29 cellular contexts compared by ENCODE assay signal in the genomic region with DNA sequence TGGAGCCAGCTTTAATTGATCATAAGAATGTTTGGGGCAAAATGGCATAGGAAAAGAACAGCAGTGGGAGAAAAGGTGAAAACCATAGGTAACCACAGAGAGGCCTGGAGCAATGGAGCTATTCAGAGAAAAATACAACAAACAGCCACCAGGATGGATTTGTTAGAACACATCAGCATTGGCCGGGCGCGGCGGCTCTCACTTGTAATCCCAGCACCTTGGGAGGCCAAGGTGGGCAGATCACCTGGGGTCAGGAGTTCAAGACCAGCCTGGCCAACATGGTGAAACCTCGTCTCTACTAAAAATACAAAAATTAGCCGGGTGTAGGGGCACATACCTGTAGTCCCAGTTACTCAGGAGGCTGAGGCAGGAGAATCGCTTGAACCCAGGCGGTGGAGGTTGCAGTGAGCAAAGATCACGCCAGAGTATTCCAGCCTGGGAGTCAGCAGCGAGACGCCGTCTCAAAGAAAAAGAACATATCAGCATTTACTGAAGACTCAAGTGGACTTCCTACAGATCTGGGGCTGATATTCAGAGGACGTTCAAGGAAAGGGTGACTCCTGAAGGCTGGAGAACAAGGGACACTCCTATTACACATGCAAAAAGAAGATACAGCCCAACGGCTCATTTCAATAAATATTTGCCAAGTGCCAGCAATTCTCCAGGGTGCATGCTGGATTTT. TPM values are rescaled to one million over a fixed set of nuclear protein-coding genes. Genes with fewer than 3 reads are reported as not detected.
A peak's percentile ranks its signal among the peaks of the same experiment; 100 is the strongest.
DNase-seq lines count a peak whose midpoint lies in the region; ATAC-seq, FAIRE-seq and TF ChIP-seq lines count a peak whose summit lies in the region.
"Had no signal": no experiment of that assay in that cellular context is flagged by ENCODE, and none has a peak within 500 bp of the region (broad histone marks: within the 10 kb centered on the region; RNA-seq: fewer than 3 reads in every experiment).

No MANE protein-coding gene starts in this region.

- H3K9ac ChIP-seq in DND-41 (ENCODE audit: low read depth, low read length) (no peak overlapping the region), K562 (ENCODE audit: insufficient read depth in 1 of 2, low read depth in 2 of 2, low read length in 2 of 2) (no peak overlapping the region)
- H3K9ac ChIP-seq: GM23248, KMS-11 had no signal

- H3K4me2 ChIP-seq in DND-41 (ENCODE audit: insufficient read depth, low read length), result no peak overlapping the region
- H3K4me2 ChIP-seq in K562 (ENCODE audit: insufficient read depth, low read length), result no peak overlapping the region
- H3K4me2 ChIP-seq: KMS-11 had no signal

- H3K4me3 ChIP-seq in DND-41 (ENCODE audit: low read depth in 1 of 2, low read length in 2 of 2), result no peak overlapping the region
- no peak overlapping the region for H3K4me3 ChIP-seq in K562
- H3K4me3 ChIP-seq: GM23248, HAP-1, SJSA1 had no signal

- H3K9me3 ChIP-seq in DND-41 (ENCODE audit: insufficient read depth, low read length, severe bottlenecking) (no peaks in the 10 kb centered on the region), K562 (replicated peaks; ENCODE audit: control insufficient read depth, insufficient read depth, low read depth, low read length) (no peaks in the 10 kb centered on the region)
- H3K9me3 ChIP-seq: HAP-1 had no signal

- H2AFZ ChIP-seq in DND-41 (ENCODE audit: low read depth, low read length) (no peak overlapping the region), K562 (ENCODE audit: low read depth, low read length) (no peak overlapping the region)
- H2AFZ ChIP-seq: GM23248 had no signal

- TF ChIP-seq EP300 in K562 (IDR thresholded peaks at IDR 0.05; ENCODE audit: low read length), result no peak

- TF ChIP-seq RAD21 in K562 (CRISPR knock-in tag; conservative IDR thresholded peaks at IDR 0.05 in 1 of 2, IDR thresholded peaks at IDR 0.05 in 1 of 2), result no peak

- intact Hi-C loops in activated CD8-positive, alpha-beta T cell treated with anti-CD3 and anti-CD28 coated beads for 36 hours (cut with micrococcal nuclease), result no loop called here
- intact Hi-C loops in K562 (cut with micrococcal nuclease) (no loop called here), sciatic nerve (cut with DNase I) (loop anchor here (10.0 kb wide), 2 partner anchors 190 to 350 kb away; no protein-coding TSS in a partner anchor)

- peaks cover 65% of the 10 kb centered on the region for H3K36me3 Mint-ChIP-seq in activated CD8-positive, alpha-beta T cell treated with anti-CD3 and anti-CD28 coated beads, Interleukin-2, amount 10 ng/mL, durations not matched to agents 7 days and 5 days (ENCODE audit: low read depth)
- H3K36me3 Mint-ChIP-seq in activated CD8-positive, alpha-beta T cell treated with anti-CD3 and anti-CD28 coated beads for 36 hours (ENCODE audit: low read depth), result peaks cover 74% of the 10 kb centered on the region
- peaks cover 32% of the 10 kb centered on the region for H3K36me3 Mint-ChIP-seq in chondrocyte (ENCODE audit: low read depth)

- H3K4me1 Mint-ChIP-seq in activated CD8-positive, alpha-beta T cell treated with anti-CD3 and anti-CD28 coated beads, Interleukin-2, amount 10 ng/mL, durations not matched to agents 7 days and 5 days (ENCODE audit: low read depth), result no peaks in the 10 kb centered on the region
- no peaks in the 10 kb centered on the region for H3K4me1 Mint-ChIP-seq in activated CD8-positive, alpha-beta T cell treated with anti-CD3 and anti-CD28 coated beads for 36 hours (ENCODE audit: low read depth)
- no peaks in the 10 kb centered on the region for H3K4me1 Mint-ChIP-seq in chondrocyte (ENCODE audit: low read depth)
- H3K4me1 Mint-ChIP-seq: B cell had no signal

- FAIRE-seq in K562 (lab: Jason Lieb, UNC), result no peak
- FAIRE-seq: GM12892 had no signal

- ATAC-seq in activated CD8-positive, alpha-beta T cell treated with anti-CD3 and anti-CD28 coated beads, Interleukin-2, amount 10 ng/mL, durations not matched to agents 7 days and 5 days, result no peak
- no peak for ATAC-seq in activated CD8-positive, alpha-beta T cell treated with anti-CD3 and anti-CD28 coated beads for 36 hours
- ATAC-seq in DND-41 (ENCODE audit: insufficient read depth, low read depth) (no peak), K562 (no peak), sciatic nerve (no peak), GM19324 (IDR thresholded peaks at IDR 0.05; ENCODE audit: low FRiP score, unreplicated experiment) (no peak)
- ATAC-seq: CD8-positive, alpha-beta T cell had no signal

- no peak for TF ChIP-seq POLR2A in K562 (conservative IDR thresholded peaks at IDR 0.05)

- POLR2A ChIA-PET in activated CD8-positive, alpha-beta T cell treated with anti-CD3 and anti-CD28 coated beads, Interleukin-2, amount 10 ng/mL, durations not matched to agents 7 days and 5 days (lab: Charles Lee), result no interaction called here
- POLR2A ChIA-PET in activated CD8-positive, alpha-beta T cell treated with anti-CD3 and anti-CD28 coated beads for 36 hours (lab: Charles Lee), result interaction anchor here (0.6 to 17.0 kb wide), 2 partner anchors 15 to 120 kb away, joined by 3 to 279 read pairs; a partner anchor contains a TSS
- POLR2A ChIA-PET in K562 (lab: Yijun Ruan, JAX), result interaction anchor here (0.7 to 1.4 kb wide), 3 partner anchors 12 to 127 kb away, joined by 3 read pairs; no protein-coding TSS in a partner anchor

- no TSS peak for BruUV-seq in K562 (replicated peaks; lab: Mats Ljungman, UMichigan)

- H3K27me3 Mint-ChIP-seq in activated CD8-positive, alpha-beta T cell treated with anti-CD3 and anti-CD28 coated beads, Interleukin-2, amount 10 ng/mL, durations not matched to agents 7 days and 5 days (ENCODE audit: low read depth), result no peaks in the 10 kb centered on the region
- H3K27me3 Mint-ChIP-seq in activated CD8-positive, alpha-beta T cell treated with anti-CD3 and anti-CD28 coated beads for 36 hours, result no peaks in the 10 kb centered on the region
- no peaks in the 10 kb centered on the region for H3K27me3 Mint-ChIP-seq in chondrocyte (ENCODE audit: low read depth)
- H3K27me3 Mint-ChIP-seq: B cell had no signal

- CTCF ChIA-PET in activated CD8-positive, alpha-beta T cell treated with anti-CD3 and anti-CD28 coated beads, Interleukin-2, amount 10 ng/mL, durations not matched to agents 7 days and 5 days (lab: Charles Lee), result no interaction called here
- CTCF ChIA-PET in activated CD8-positive, alpha-beta T cell treated with anti-CD3 and anti-CD28 coated beads for 36 hours (lab: Charles Lee), result no interaction called here
- CTCF ChIA-PET in K562 (lab: Yijun Ruan, JAX; ENCODE audit: low intra/inter-chr PET ratio), result no interaction called here

- H3K27ac ChIP-seq in DND-41 (ENCODE audit: low read length) (no peak overlapping the region), K562 (ENCODE audit: extremely low read depth, low read depth, low read length) (no peak overlapping the region)
- H3K27ac ChIP-seq: 22Rv1, C4-2B, GM23248, KMS-11, SJSA1 had no signal

- H3K27ac Mint-ChIP-seq in activated CD8-positive, alpha-beta T cell treated with anti-CD3 and anti-CD28 coated beads, Interleukin-2, amount 10 ng/mL, durations not matched to agents 7 days and 5 days, result peak overlapping the region; percentile 24
- H3K27ac Mint-ChIP-seq in activated CD8-positive, alpha-beta T cell treated with anti-CD3 and anti-CD28 coated beads for 36 hours, result no peak overlapping the region
- no peak overlapping the region for H3K27ac Mint-ChIP-seq in chondrocyte (ENCODE audit: unreplicated experiment)
- H3K27ac Mint-ChIP-seq: B cell; CD8-positive, alpha-beta T cell had no signal

- peaks cover 9% of the 10 kb centered on the region; the same call in 1 of the 2 replicates for H4K20me1 ChIP-seq in DND-41 (ENCODE audit: insufficient read depth, low read length)
- peaks cover 3% of the 10 kb centered on the region for H4K20me1 ChIP-seq in K562 (replicated peaks; ENCODE audit: control insufficient read depth, insufficient read depth, low read length)

- TF ChIP-seq CTCF in activated CD8-positive, alpha-beta T cell treated with anti-CD3 and anti-CD28 coated beads for 36 hours (IDR thresholded peaks at IDR 0.05), result no peak
- TF ChIP-seq CTCF in DND-41 (IDR thresholded peaks at IDR 0.05; ENCODE audit: borderline replicate concordance, extremely low read depth, low read length, poor library complexity, severe bottlenecking) (no peak), K562 (IDR thresholded peaks at IDR 0.05 in 2 of 3, conservative IDR thresholded peaks at IDR 0.05 in 1 of 3; ENCODE audit: insufficient read depth in 2 of 3, low read depth in 1 of 3, low read length in 3 of 3) (no peak), chondrocyte (IDR thresholded peaks at IDR 0.05) (no peak)

- in situ Hi-C loops in K562 (cut with MboI), result loop anchor here (5.0 kb wide), 1 partner anchor 73 kb away; no protein-coding TSS in a partner anchor

- H3K9me1 ChIP-seq in K562 (ENCODE audit: control insufficient read depth, insufficient read depth, low read length), result peaks cover 3% of the 10 kb centered on the region

- no peak overlapping the region for H3K4me3 Mint-ChIP-seq in activated CD8-positive, alpha-beta T cell treated with anti-CD3 and anti-CD28 coated beads, Interleukin-2, amount 10 ng/mL, durations not matched to agents 7 days and 5 days
- H3K4me3 Mint-ChIP-seq in activated CD8-positive, alpha-beta T cell treated with anti-CD3 and anti-CD28 coated beads for 36 hours, result no peak overlapping the region
- no peak overlapping the region for H3K4me3 Mint-ChIP-seq in chondrocyte (ENCODE audit: unreplicated experiment)
- H3K4me3 Mint-ChIP-seq: B cell; CD8-positive, alpha-beta T cell; HFFc6 had no signal

- no peaks in the 10 kb centered on the region for H3K9me3 Mint-ChIP-seq in activated CD8-positive, alpha-beta T cell treated with anti-CD3 and anti-CD28 coated beads, Interleukin-2, amount 10 ng/mL, durations not matched to agents 7 days and 5 days (ENCODE audit: insufficient read depth)
- no peaks in the 10 kb centered on the region for H3K9me3 Mint-ChIP-seq in activated CD8-positive, alpha-beta T cell treated with anti-CD3 and anti-CD28 coated beads for 36 hours
- H3K9me3 Mint-ChIP-seq in chondrocyte (ENCODE audit: low read depth), result peaks cover 2% of the 10 kb centered on the region
- H3K9me3 Mint-ChIP-seq: CD8-positive, alpha-beta T cell; HFFc6 had no signal

- 82% methylated on average over 10 of the region's 14 CpGs for WGBS in K562 (ENCODE audit: insufficient coverage, low coverage, missing lambda C conversion rate)

- H3K36me3 ChIP-seq in DND-41 (ENCODE audit: insufficient read depth, low read length), result peaks cover 56% of the 10 kb centered on the region
- peaks cover 52% of the 10 kb centered on the region for H3K36me3 ChIP-seq in K562 (ENCODE audit: control insufficient read depth, insufficient read depth, low read length)

- no peak for DNase-seq in activated CD8-positive, alpha-beta T cell treated with anti-CD3 and anti-CD28 coated beads, Interleukin-2, amount 10 ng/mL, durations not matched to agents 7 days and 5 days
- DNase-seq in activated CD8-positive, alpha-beta T cell treated with anti-CD3 and anti-CD28 coated beads for 36 hours, result no peak
- peak; percentile 4 for DNase-seq in DND-41
- no peak for DNase-seq in K562 (ENCODE audit: extremely low read depth in 1 of 4, low spot score in 3 of 4)
- DNase-seq in sciatic nerve (ENCODE audit: low spot score), result peak; percentile 44
- no peak for DNase-seq in chondrocyte (ENCODE audit: low spot score)
- no peak for DNase-seq in amygdala (lab: John Stamatoyannopoulos, UW)
- DNase-seq: CD8-positive, alpha-beta T cell; DMS79 treated with DMSO at 0.1 percent for 48 hours; GM23248; HFFc6; IMR-90; MM.1S; NCI-H1048; NCI-H1417; NCI-H1694; NCI-H2029 treated with DMSO at 0.1 percent for 48 hours; NCI-H2227 treated with DMSO at 0.1 percent for 48 hours; NCI-H526 treated with DMSO at 0.1 percent for 48 hours; Right ventricle myocardium superior; RPMI8226 had no signal

- no peaks in the 10 kb centered on the region for H3K27me3 ChIP-seq in DND-41 (ENCODE audit: insufficient read depth, low read length, poor library complexity)
- H3K27me3 ChIP-seq in K562 (ENCODE audit: control insufficient read depth in 2 of 2, insufficient read depth in 2 of 2, low read length in 2 of 2), result no peaks in the 10 kb centered on the region
- H3K27me3 ChIP-seq: SJSA1 had no signal

- H3K79me2 ChIP-seq in DND-41 (ENCODE audit: insufficient read depth, low read length), result no peaks in the 10 kb centered on the region
- no peaks in the 10 kb centered on the region for H3K79me2 ChIP-seq in K562 (ENCODE audit: control insufficient read depth, insufficient read depth, low read length)

- H3K4me1 ChIP-seq in DND-41 (ENCODE audit: insufficient read depth, low read length) (no peaks in the 10 kb centered on the region), K562 (replicated peaks in 1 of 2; ENCODE audit: control insufficient read depth in 2 of 2, insufficient read depth in 2 of 2, low read length in 2 of 2) (no peaks in the 10 kb centered on the region)
- H3K4me1 ChIP-seq: SJSA1 had no signal

RNA-seq across cellular contexts. Expression of a gene that starts 20.2 kb away (rescaled TPM):
- 10 to 100 TPM; 69.6 to 77.8 TPM for total RNA-seq in activated CD8-positive, alpha-beta T cell treated with anti-CD3 and anti-CD28 coated beads, Interleukin-2, amount 10 ng/mL, durations not matched to agents 7 days and 5 days
- total RNA-seq in activated CD8-positive, alpha-beta T cell treated with anti-CD3 and anti-CD28 coated beads for 36 hours, result 100 to 1,000 TPM; 154 to 159 TPM
- total RNA-seq in K562 (2011; cell fraction: chromatin; rRNA removed; ENCODE audit: low replicate concordance), result 199 and 404 TPM in 2 replicates
- 262 and 289 TPM in 2 replicates for total RNA-seq in K562 (2011; cell fraction: nucleolus; rRNA removed)
- 279 and 385 TPM in 2 replicates for total RNA-seq in K562 (2011; cell fraction: nucleoplasm; rRNA removed)
- total RNA-seq in K562 (2014; rRNA removed), result 57.7 and 72.7 TPM in 2 replicates
- total RNA-seq in K562 (2014; rRNA removed; fragmentation: Illumina TruSeq; extraction: Trizol), result 66.3 and 73.6 TPM in 2 replicates
- 69.9 and 74.3 TPM in 2 replicates for total RNA-seq in K562 (2015; rRNA removed; fragmentation: Illumina TruSeq; extraction: Trizol)
- 106 and 112 TPM in 2 replicates for total RNA-seq in K562 (2021)
- 38.8 and 50.3 TPM in 2 replicates for polyA plus RNA-seq in K562 (2011; rRNA removed)
- 46.3 and 48.3 TPM in 2 replicates for polyA plus RNA-seq in K562 (2011; cell fraction: cytosol; rRNA removed)
- polyA plus RNA-seq in K562 (2011; cell fraction: nucleus; rRNA removed), result 168 and 245 TPM in 2 replicates
- polyA plus RNA-seq in K562 (2012), result 55.7 and 78.9 TPM in 2 replicates
- 32.6 and 39.0 TPM in 2 replicates for polyA plus RNA-seq in K562 (2014; fragmentation: Illumina TruSeq; extraction: Trizol)
- polyA plus RNA-seq in K562 (2014; fragmentation: Nextera tagmentation; extraction: Ambion mirVana), result 10 to 100 TPM; 29.8 to 35.9 TPM
- 72.2 and 73.2 TPM in 2 replicates for polyA plus RNA-seq in K562 (2014; rRNA removed)
- 318 and 400 TPM in 2 replicates for polyA minus RNA-seq in K562 (2011; rRNA and poly(A)+ RNA removed)
- polyA minus RNA-seq in K562 (2011; cell fraction: cytosol; rRNA and poly(A)+ RNA removed), result 171 and 228 TPM in 2 replicates
- polyA minus RNA-seq in K562 (2011; cell fraction: nucleus; rRNA and poly(A)+ RNA removed), result 155 and 182 TPM in 2 replicates
- 30.8 TPM for total RNA-seq in sciatic nerve
- total RNA-seq in chondrocyte, result 20.8 to 24.1 TPM (median 23.6 TPM) in 3 replicates

RNA-seq across cellular contexts. Expression of a gene that starts 57.7 kb away (rescaled TPM):
- 10 to 100 TPM; 29.5 to 29.6 TPM for total RNA-seq in activated CD8-positive, alpha-beta T cell treated with anti-CD3 and anti-CD28 coated beads, Interleukin-2, amount 10 ng/mL, durations not matched to agents 7 days and 5 days
- total RNA-seq in activated CD8-positive, alpha-beta T cell treated with anti-CD3 and anti-CD28 coated beads for 36 hours, result 10 to 100 TPM; 19.8 to 21.3 TPM
- total RNA-seq in K562 (2011; cell fraction: chromatin; rRNA removed; ENCODE audit: low replicate concordance), result 43.1 and 99.4 TPM in 2 replicates
- 19.2 and 27.8 TPM in 2 replicates for total RNA-seq in K562 (2011; cell fraction: nucleolus; rRNA removed)
- 47.1 and 72.9 TPM in 2 replicates for total RNA-seq in K562 (2011; cell fraction: nucleoplasm; rRNA removed)
- 11.6 and 14.7 TPM in 2 replicates for total RNA-seq in K562 (2014; rRNA removed)
- total RNA-seq in K562 (2014; rRNA removed; fragmentation: Illumina TruSeq; extraction: Trizol), result 18.5 and 21.2 TPM in 2 replicates
- 17.7 and 18.6 TPM in 2 replicates for total RNA-seq in K562 (2015; rRNA removed; fragmentation: Illumina TruSeq; extraction: Trizol)
- total RNA-seq in K562 (2021), result 21.7 and 23.8 TPM in 2 replicates
- 12.5 and 13.6 TPM in 2 replicates for polyA plus RNA-seq in K562 (2011; rRNA removed)
- 5.0 and 7.1 TPM in 2 replicates for polyA plus RNA-seq in K562 (2011; cell fraction: cytosol; rRNA removed)
- 29.2 and 35.6 TPM in 2 replicates for polyA plus RNA-seq in K562 (2011; cell fraction: nucleus; rRNA removed)
- polyA plus RNA-seq in K562 (2012), result 14.6 and 16.4 TPM in 2 replicates
- 21.1 and 25.6 TPM in 2 replicates for polyA plus RNA-seq in K562 (2014; fragmentation: Illumina TruSeq; extraction: Trizol)
- 1 to 10 TPM; 4.3 to 6.0 TPM for polyA plus RNA-seq in K562 (2014; fragmentation: Nextera tagmentation; extraction: Ambion mirVana)
- 11.3 and 11.7 TPM in 2 replicates for polyA plus RNA-seq in K562 (2014; rRNA removed)
- 33.0 and 33.6 TPM in 2 replicates for polyA minus RNA-seq in K562 (2011; rRNA and poly(A)+ RNA removed)
- polyA minus RNA-seq in K562 (2011; cell fraction: cytosol; rRNA and poly(A)+ RNA removed), result 14.9 and 19.5 TPM in 2 replicates
- 28.1 and 41.1 TPM in 2 replicates for polyA minus RNA-seq in K562 (2011; cell fraction: nucleus; rRNA and poly(A)+ RNA removed)
- 40.9 TPM for total RNA-seq in sciatic nerve
- total RNA-seq in chondrocyte, result 29.5 to 35.5 TPM (median 32.6 TPM) in 3 replicates

Comparison
In these comparisons a context has a peak if more than half of its experiments do, and no peak if none do; other contexts are left out.
1. DNase-seq: peak in DND-41 (single experiment) and sciatic nerve (single experiment); none in activated CD8-positive, alpha-beta T cell treated with anti-CD3 and anti-CD28 coated beads, Interleukin-2, amount 10 ng/mL, durations not matched to agents 7 days and 5 days (single experiment), activated CD8-positive, alpha-beta T cell treated with anti-CD3 and anti-CD28 coated beads for 36 hours (single experiment), K562 (0 of 4), chondrocyte (single experiment) and amygdala (0 of 56).